In the genomic region with DNA sequence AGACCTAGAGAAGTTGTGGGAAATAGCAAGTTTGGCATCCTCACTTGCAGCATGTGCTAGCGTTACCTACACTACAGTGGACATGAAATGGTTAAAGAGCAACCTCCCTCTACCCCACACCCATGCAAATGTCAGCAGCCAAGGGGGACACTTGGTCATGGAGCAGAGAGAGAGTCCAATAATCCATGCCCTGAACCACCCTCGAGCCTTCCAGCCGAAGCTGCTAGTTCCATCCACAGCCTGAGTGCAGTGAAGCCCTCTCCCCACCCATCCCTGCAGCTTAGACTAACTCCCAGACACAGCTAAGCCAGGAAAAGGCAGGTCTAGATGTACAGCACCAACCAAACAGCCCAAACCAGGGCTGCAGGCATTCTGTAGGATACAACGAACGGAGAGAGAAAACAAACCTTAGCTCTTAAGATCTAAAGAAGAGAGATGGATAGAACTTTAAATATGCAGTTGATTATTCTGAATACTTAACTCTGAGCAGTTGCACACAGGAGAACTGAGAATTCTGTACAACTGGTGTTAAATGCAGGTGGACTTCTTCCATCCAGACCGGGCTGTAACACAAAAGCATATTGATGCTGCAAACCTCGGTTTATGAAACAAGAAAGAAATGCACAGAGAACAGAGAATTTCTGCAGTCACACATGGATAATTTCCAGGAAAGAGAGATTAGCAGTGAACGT, we compare ENCODE assay signal across 23 cellular contexts.
"Had no signal": no experiment of that assay in that cellular context is flagged by ENCODE, and none has a peak within 500 bp of the region (broad histone marks: within the 10 kb centered on the region; RNA-seq: fewer than 3 reads in every experiment).

No MANE protein-coding gene starts in this region.

- H3K9me3 ChIP-seq: colonic mucosa, esophagus squamous epithelium, gastrocnemius medialis, lower lobe of right lung, stomach, thoracic aorta, upper lobe of right lung had no signal

- H3K4me2 ChIP-seq: smooth muscle cell had no signal

- H3K27ac ChIP-seq: colonic mucosa, esophagus squamous epithelium, gastrocnemius medialis, lower lobe of right lung, stomach, thoracic aorta, upper lobe of right lung had no signal

- DNase-seq: activated B cell treated with CpG ODN at 0.5 μM for 24 hours; activated CD4-positive, alpha-beta memory T cell treated with anti-CD3 and anti-CD28 coated beads, Interleukin-2, amount 10 ng/mL, durations not matched to agents 7 days and 5 days; activated CD4-positive, alpha-beta T cell treated with anti-CD3 and anti-CD28 coated beads for 36 hours; activated CD8-positive, alpha-beta memory T cell treated with anti-CD3 and anti-CD28 coated beads, Interleukin-2, amount 10 ng/mL, durations not matched to agents 7 days and 5 days; activated gamma-delta T cell treated with Interleukin-2 at 50 U/mL for 16 hours; activated T-cell treated with anti-CD3 and anti-CD28 coated beads for 4 hours; colonic mucosa; esophagus squamous epithelium; gastrocnemius medialis; islet precursor cell; left colon; lower lobe of right lung; naive thymus-derived CD4-positive, alpha-beta T cell; occipital lobe; stimulated activated CD4-positive, alpha-beta T cell treated with anti-CD3 and anti-CD28 coated beads, Interleukin-15, amount 100 ng/mL, for 24 hours; stomach; T1000; upper lobe of right lung had no signal

- H3K4me3 ChIP-seq: colonic mucosa, esophagus squamous epithelium, gastrocnemius medialis, lower lobe of right lung, smooth muscle cell, stomach, thoracic aorta, upper lobe of right lung had no signal

- ATAC-seq: activated CD4-positive, alpha-beta T cell treated with anti-CD3 and anti-CD28 coated beads for 36 hours; activated CD8-positive, alpha-beta memory T cell treated with anti-CD3 and anti-CD28 coated beads, Interleukin-2, amount 10 ng/mL, durations not matched to agents 7 days and 5 days; activated naive CD4-positive, alpha-beta T cell treated with anti-CD3 and anti-CD28 coated beads, Interleukin-2, amount 50 U/mL, for 72 hours; gastrocnemius medialis; left colon; lower lobe of right lung; naive thymus-derived CD4-positive, alpha-beta T cell; sciatic nerve; stimulated activated memory B cell treated with anti-CD40 and anti-IgM and Interleukin-4, amounts not matched to agents 10 μg/mL and 1 μg/mL and 100 μg/mL, for 72 hours; upper lobe of right lung had no signal

- H3K27me3 ChIP-seq: colonic mucosa, upper lobe of right lung had no signal

- H3K36me3 ChIP-seq: colonic mucosa, esophagus squamous epithelium, gastrocnemius medialis, lower lobe of right lung, stomach, thoracic aorta, upper lobe of right lung had no signal

- H3K4me1 ChIP-seq: colonic mucosa, esophagus squamous epithelium, gastrocnemius medialis, lower lobe of right lung, stomach, upper lobe of right lung had no signal
